ENCODE assay signal across 14 cellular contexts in genomic region chr5:172055996-172056395, GRCh38.
"Had no signal": no experiment of that assay in that cellular context is flagged by ENCODE, and none has a peak within 500 bp of the region (broad histone marks: within the 10 kb centered on the region; RNA-seq: fewer than 3 reads in every experiment).

No MANE protein-coding gene starts in this region.

- H3K36me3 ChIP-seq: colonic mucosa had no signal

- H3K9me3 ChIP-seq: colonic mucosa, heart right ventricle, left ventricle myocardium inferior, right lobe of liver, SJSA1, spleen, testis had no signal

- H3K4me3 ChIP-seq: colonic mucosa, heart right ventricle, left ventricle myocardium inferior, right lobe of liver, SJSA1, spleen, testis had no signal

- H3K27ac ChIP-seq: colonic mucosa, heart right ventricle, left ventricle myocardium inferior, right lobe of liver, SJSA1, spleen, testis, VCaP had no signal

- ATAC-seq: heart right ventricle; right lobe of liver; stimulated activated naive CD8-positive, alpha-beta T cell treated with anti-CD3 and anti-CD28 coated beads, Interleukin-15, Interleukin-2, amounts not matched to agents 100 U/mL and 50 U/mL, for 24 hours had no signal

- H3K27me3 ChIP-seq: colonic mucosa, heart right ventricle, right lobe of liver, SJSA1, spleen, testis had no signal

- DNase-seq: activated gamma-delta T cell; colonic mucosa; effector CD4-positive, alpha-beta T cell; heart right ventricle; left ventricle myocardium inferior; mesenchymal stem cell; right lobe of liver; spleen; stimulated activated CD4-positive, alpha-beta T cell treated with anti-CD3 and anti-CD28 coated beads, Interleukin-2, amount 100 ng/mL, for 24 hours; stimulated activated naive CD8-positive, alpha-beta T cell treated with anti-CD3 and anti-CD28 coated beads, Interleukin-15, Interleukin-2, amounts not matched to agents 100 U/mL and 50 U/mL, for 24 hours; testis had no signal

- H3K27ac Mint-ChIP-seq: progenitor cell of endocrine pancreas had no signal

- H3K4me1 ChIP-seq: colonic mucosa, right lobe of liver, SJSA1 had no signal

- H3K27me3 Mint-ChIP-seq: progenitor cell of endocrine pancreas had no signal
